2 cellular contexts compared by ENCODE assay signal in the genomic region with DNA sequence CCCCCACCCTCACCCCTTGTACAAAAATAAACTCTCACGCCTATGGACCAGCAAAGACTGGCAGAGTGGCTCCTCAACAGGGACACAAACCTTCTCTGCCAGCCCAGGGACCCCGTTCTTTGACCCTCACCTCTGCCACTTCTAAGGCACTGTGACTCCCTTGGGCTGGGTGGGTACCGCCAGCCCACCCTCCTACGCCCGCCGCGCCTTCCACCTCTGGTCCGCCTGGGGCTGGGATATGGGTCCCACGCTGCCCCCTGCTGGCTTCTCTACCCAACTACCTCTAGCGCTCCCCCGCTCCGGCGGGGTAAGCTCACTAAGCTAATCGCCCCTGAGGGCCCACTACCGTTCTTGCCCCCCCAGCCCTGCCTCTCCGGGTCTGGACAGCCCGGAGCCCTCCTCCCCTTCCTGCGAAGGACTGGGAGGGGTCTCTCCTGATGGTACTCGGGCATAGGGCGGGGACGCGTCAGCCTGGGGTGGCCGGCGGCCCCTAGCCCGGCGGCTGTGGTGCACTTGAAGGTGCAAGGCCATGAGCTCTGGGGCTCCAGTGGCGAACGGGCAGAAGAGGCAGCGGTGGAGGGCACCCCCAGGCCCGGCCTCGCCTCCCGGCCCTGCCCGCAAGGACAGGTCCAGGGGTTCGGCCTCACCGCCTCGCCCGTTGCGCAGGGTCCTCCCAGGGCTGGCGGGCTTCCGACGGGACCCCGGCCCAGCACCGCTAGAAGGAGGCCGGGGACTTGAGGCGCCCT.
TF ChIP-seq lines count a peak whose summit lies in the region.

No MANE protein-coding gene starts in this region.

TF ChIP-seq in PFSK-1, 5 proteins besides CTCF, POLR2A, EP300 and RAD21 (continued from another document):
- TF ChIP-seq, protein P1, sequence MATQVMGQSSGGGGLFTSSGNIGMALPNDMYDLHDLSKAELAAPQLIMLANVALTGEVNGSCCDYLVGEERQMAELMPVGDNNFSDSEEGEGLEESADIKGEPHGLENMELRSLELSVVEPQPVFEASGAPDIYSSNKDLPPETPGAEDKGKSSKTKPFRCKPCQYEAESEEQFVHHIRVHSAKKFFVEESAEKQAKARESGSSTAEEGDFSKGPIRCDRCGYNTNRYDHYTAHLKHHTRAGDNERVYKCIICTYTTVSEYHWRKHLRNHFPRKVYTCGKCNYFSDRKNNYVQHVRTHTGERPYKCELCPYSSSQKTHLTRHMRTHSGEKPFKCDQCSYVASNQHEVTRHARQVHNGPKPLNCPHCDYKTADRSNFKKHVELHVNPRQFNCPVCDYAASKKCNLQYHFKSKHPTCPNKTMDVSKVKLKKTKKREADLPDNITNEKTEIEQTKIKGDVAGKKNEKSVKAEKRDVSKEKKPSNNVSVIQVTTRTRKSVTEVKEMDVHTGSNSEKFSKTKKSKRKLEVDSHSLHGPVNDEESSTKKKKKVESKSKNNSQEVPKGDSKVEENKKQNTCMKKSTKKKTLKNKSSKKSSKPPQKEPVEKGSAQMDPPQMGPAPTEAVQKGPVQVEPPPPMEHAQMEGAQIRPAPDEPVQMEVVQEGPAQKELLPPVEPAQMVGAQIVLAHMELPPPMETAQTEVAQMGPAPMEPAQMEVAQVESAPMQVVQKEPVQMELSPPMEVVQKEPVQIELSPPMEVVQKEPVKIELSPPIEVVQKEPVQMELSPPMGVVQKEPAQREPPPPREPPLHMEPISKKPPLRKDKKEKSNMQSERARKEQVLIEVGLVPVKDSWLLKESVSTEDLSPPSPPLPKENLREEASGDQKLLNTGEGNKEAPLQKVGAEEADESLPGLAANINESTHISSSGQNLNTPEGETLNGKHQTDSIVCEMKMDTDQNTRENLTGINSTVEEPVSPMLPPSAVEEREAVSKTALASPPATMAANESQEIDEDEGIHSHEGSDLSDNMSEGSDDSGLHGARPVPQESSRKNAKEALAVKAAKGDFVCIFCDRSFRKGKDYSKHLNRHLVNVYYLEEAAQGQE (IDR thresholded peaks at IDR 0.05; ENCODE audit: insufficient read depth in 1 of 2, low read depth in 2 of 2, low read length in 2 of 2), result no peak
TF ChIP-seq in PFSK-1: peak in this region for 1.

TF ChIP-seq in endothelial cell of umbilical vein, 7 proteins besides CTCF, POLR2A, EP300 and RAD21 (continued from another document):
- TF ChIP-seq MYC (IDR thresholded peaks at IDR 0.05; ENCODE audit: low read depth, low read length) (no peak), FOS (IDR thresholded peaks at IDR 0.05; ENCODE audit: borderline replicate concordance, insufficient read depth, low read length) (no peak), GATA2 (IDR thresholded peaks at IDR 0.05; ENCODE audit: insufficient read depth, insufficient read length, low read depth, low read length) (no peak), JUN (IDR thresholded peaks at IDR 0.05; ENCODE audit: borderline replicate concordance, insufficient read depth, insufficient read length, low read depth) (no peak)
